27 cellular contexts compared by ENCODE assay signal in the genomic region with DNA sequence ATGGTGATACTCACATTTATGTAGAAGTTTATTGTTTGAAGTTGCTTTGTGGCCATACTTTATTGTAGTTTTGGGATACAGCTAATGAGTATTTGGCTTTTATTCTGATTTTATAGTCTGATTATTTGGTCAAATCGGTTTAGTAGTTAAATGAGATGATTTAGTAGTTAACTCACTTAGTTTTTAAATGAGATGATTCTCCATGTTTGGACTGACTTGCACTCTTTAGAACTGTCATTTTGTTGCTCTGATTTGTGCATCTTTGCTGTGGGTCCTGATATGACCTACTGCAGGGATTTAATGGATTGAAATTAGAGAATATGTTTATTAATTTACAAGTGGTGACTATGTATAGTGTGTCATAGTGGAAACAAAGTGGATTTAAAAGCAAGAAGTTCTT.
"Had no signal": no experiment of that assay in that cellular context is flagged by ENCODE, and none has a peak within 500 bp of the region (broad histone marks: within the 10 kb centered on the region; RNA-seq: fewer than 3 reads in every experiment).

No MANE protein-coding gene starts in this region.

- H3K9me3 ChIP-seq: colonic mucosa, esophagus muscularis mucosa, esophagus squamous epithelium, gastrocnemius medialis, gastroesophageal sphincter, heart left ventricle, heart right ventricle had no signal

- H3K4me3 ChIP-seq: colonic mucosa, coronary artery, dorsolateral prefrontal cortex, esophagus muscularis mucosa, esophagus squamous epithelium, gastrocnemius medialis, gastroesophageal sphincter, heart left ventricle, heart right ventricle had no signal

- H3K36me3 ChIP-seq: colonic mucosa, esophagus muscularis mucosa, gastrocnemius medialis had no signal

- H3K4me1 ChIP-seq: colonic mucosa, foreskin keratinocyte, gastroesophageal sphincter had no signal

- H3K27ac ChIP-seq: colonic mucosa, coronary artery, dorsolateral prefrontal cortex, epithelial cell of prostate, esophagus muscularis mucosa, esophagus squamous epithelium, foreskin keratinocyte, gastrocnemius medialis, gastroesophageal sphincter, heart left ventricle, heart right ventricle had no signal

- FAIRE-seq: colon, endometrium, endothelial cell of umbilical vein had no signal

- DNase-seq: colonic mucosa; cortex of kidney; dermis blood vessel endothelial cell; dorsolateral prefrontal cortex; effector CD4-positive, alpha-beta T cell; effector CD8-positive, alpha-beta T cell; effector memory CD4-positive, alpha-beta T cell; effector memory CD8-positive, alpha-beta T cell; endodermal cell; erythroblast; esophagus squamous epithelium; foreskin fibroblast; foreskin keratinocyte; foreskin melanocyte; gastrocnemius medialis; glutamatergic neuron; head of caudate nucleus; heart left ventricle; heart right ventricle had no signal

- ATAC-seq: effector memory CD8-positive, alpha-beta T cell; esophagus mucosa; foreskin keratinocyte; gastrocnemius medialis; gastroesophageal sphincter; heart left ventricle; heart right ventricle had no signal
